ENCODE assay signal across 21 cellular contexts in the genomic region with DNA sequence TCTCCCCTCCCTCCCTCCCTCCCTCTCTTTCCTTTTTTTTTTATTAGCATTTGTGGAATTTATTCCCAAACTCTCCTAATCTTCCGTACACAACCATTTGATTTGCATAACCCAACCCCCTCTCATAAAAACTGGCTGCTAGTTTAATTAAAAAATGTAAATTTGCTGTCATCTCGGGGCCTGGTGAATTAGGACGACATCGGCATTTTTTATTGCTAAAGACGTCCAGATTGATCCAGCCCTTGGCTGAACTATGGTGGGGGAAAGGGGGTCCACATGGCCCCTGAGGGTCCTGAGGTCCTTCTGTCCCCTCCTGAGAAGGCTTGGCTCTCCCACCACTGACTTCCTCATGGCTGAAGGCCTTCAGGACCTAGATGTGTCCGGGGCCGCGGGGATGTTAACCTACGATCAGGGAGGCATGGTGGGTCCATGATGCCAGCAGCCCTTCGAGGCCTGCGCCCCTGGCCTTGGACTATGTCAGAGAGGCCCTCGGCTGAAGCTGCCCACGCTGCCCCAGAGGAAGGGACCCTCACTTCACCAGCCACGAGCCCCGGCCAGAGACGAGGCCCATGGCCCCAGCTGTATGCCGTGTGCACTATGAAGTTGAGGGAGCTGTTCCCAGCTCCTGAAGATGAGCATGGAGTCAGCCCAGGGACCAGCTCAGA.
DNase-seq lines count a peak whose midpoint lies in the region; ATAC-seq and TF ChIP-seq lines count a peak whose summit lies in the region.
"Had no signal": no experiment of that assay in that cellular context is flagged by ENCODE, and none has a peak within 500 bp of the region (broad histone marks: within the 10 kb centered on the region; RNA-seq: fewer than 3 reads in every experiment).

No MANE protein-coding gene starts in this region.

- H3K4me1 ChIP-seq in cardiac muscle cell (ENCODE audit: low read depth) (peaks cover 51% of the 10 kb centered on the region), esophagus muscularis mucosa (peaks cover 79 to 88% (median 84%) of the 10 kb centered on the region in 4 donors), psoas muscle (peaks cover 80% of the 10 kb centered on the region), upper lobe of right lung (peaks cover 53% of the 10 kb centered on the region)

- no peak for TF ChIP-seq POLR2A in esophagus muscularis mucosa (IDR thresholded peaks at IDR 0.05; ENCODE audit: low read depth)

- no peak for DNase-seq in cardiac muscle cell (ENCODE audit: low read depth in 1 of 2, low spot score in 1 of 2)
- DNase-seq in left cardiac atrium: no peak
- no peak for DNase-seq in esophagus muscularis mucosa (ENCODE audit: extremely low spot score)
- no peak for DNase-seq in psoas muscle
- no peak for DNase-seq in upper lobe of right lung
- DNase-seq in superior temporal gyrus (ENCODE audit: extremely low spot score): no peak
- DNase-seq in NCI-H2081 treated with DMSO at 0.1 percent for 48 hours (lab: John Stamatoyannopoulos, UW): no peak
- DNase-seq: activated effector memory CD4-positive, alpha-beta T cell treated with anti-CD3 and anti-CD28 coated beads, Interleukin-2, amount 50 U/mL, for 16 hours; KG1; mucosa of descending colon; NCI-H146; NCI-H510A treated with DMSO at 0.1 percent for 48 hours; posterior cingulate gyrus; stimulated activated naive CD4-positive, alpha-beta T cell; T-cell; thyroid gland had no signal

- no peak for TF ChIP-seq CTCF in cardiac muscle cell (IDR thresholded peaks at IDR 0.05; ENCODE audit: low read depth, low read length)
- no peak for TF ChIP-seq CTCF in esophagus muscularis mucosa (IDR thresholded peaks at IDR 0.05)
- no peak for TF ChIP-seq CTCF in psoas muscle (IDR thresholded peaks at IDR 0.05)
- no peak for TF ChIP-seq CTCF in upper lobe of right lung (IDR thresholded peaks at IDR 0.05)

- H3K4me3 ChIP-seq in cardiac muscle cell: no peak overlapping the region
- H3K4me3 ChIP-seq in esophagus muscularis mucosa: no peak overlapping the region
- H3K4me3 ChIP-seq in psoas muscle: no peak overlapping the region
- H3K4me3 ChIP-seq in upper lobe of right lung: no peak overlapping the region
- H3K4me3 ChIP-seq: GM23338, mucosa of descending colon, thyroid gland had no signal

- ATAC-seq in left cardiac atrium: no peak
- ATAC-seq in psoas muscle: no peak
- no peak for ATAC-seq in upper lobe of right lung
- no peak for ATAC-seq in HG03342 (IDR thresholded peaks at IDR 0.05; ENCODE audit: unreplicated experiment)
- ATAC-seq: activated CD4-positive, CD25-positive, alpha-beta regulatory T cell treated with anti-CD3 and anti-CD28 coated beads, Interleukin-2, amount 50 U/mL, for 24 hours; GM23338; left lobe of liver; T-cell had no signal

- H3K36me3 ChIP-seq in cardiac muscle cell (no peaks in the 10 kb centered on the region), esophagus muscularis mucosa (no peaks in the 10 kb centered on the region), psoas muscle (ENCODE audit: insufficient read depth in 1 of 2, low read depth in 1 of 2) (no peaks in the 10 kb centered on the region), upper lobe of right lung (no peaks in the 10 kb centered on the region)
- H3K36me3 ChIP-seq: thyroid gland had no signal

- 90% methylated on average over 13 of the region's 17 CpGs for WGBS in esophagus muscularis mucosa
- 91 to 96% (median 93%) methylated on average over 17 of the region's 17 CpGs for WGBS in psoas muscle, 3 donors

- no peak for TF ChIP-seq EP300 in esophagus muscularis mucosa (IDR thresholded peaks at IDR 0.05)

- intact Hi-C loops in left cardiac atrium (cut with DNase I): loop anchor here (5.0 to 10.0 kb wide), 3 partner anchors 54 to 104 kb away; a partner anchor contains a TSS
- intact Hi-C loops in esophagus muscularis mucosa (cut with DNase I): no loop called here
- intact Hi-C loops in psoas muscle (cut with DNase I): no loop called here
- intact Hi-C loops in upper lobe of right lung (cut with DNase I): no loop called here

- H3K27me3 ChIP-seq in cardiac muscle cell: no peaks in the 10 kb centered on the region
- H3K27me3 ChIP-seq in esophagus muscularis mucosa: no peaks in the 10 kb centered on the region
- no peaks in the 10 kb centered on the region for H3K27me3 ChIP-seq in psoas muscle (ENCODE audit: insufficient read depth in 3 of 3, low read length in 2 of 3)
- H3K27me3 ChIP-seq in upper lobe of right lung: no peaks in the 10 kb centered on the region
- H3K27me3 ChIP-seq: thyroid gland had no signal

- H3K9me3 ChIP-seq in cardiac muscle cell (ENCODE audit: low read depth) (no peaks in the 10 kb centered on the region), esophagus muscularis mucosa (no peaks in the 10 kb centered on the region), psoas muscle (no peaks in the 10 kb centered on the region), upper lobe of right lung (no peaks in the 10 kb centered on the region)
- H3K9me3 ChIP-seq: mucosa of descending colon, thyroid gland had no signal

- peak overlapping the region; percentile 68 for H3K27ac ChIP-seq in cardiac muscle cell
- H3K27ac ChIP-seq in esophagus muscularis mucosa (replicated peaks in 1 of 4): peak overlapping the region; percentile 93 to 97 (median 94)
- H3K27ac ChIP-seq in psoas muscle: peak overlapping the region; percentile 41
- H3K27ac ChIP-seq in upper lobe of right lung: peak overlapping the region; percentile 55
- H3K27ac ChIP-seq: epithelial cell of prostate had no signal

Comparison
In these comparisons a context has a peak if more than half of its experiments do, and no peak if none do; other contexts are left out.
1. H3K27ac ChIP-seq: peak in every context shown above with its lines; median percentile 94 in esophagus muscularis mucosa; 68 in cardiac muscle cell; 55 in upper lobe of right lung; 41 in psoas muscle.
2. intact Hi-C loops: an anchor here in left cardiac atrium (5.0 to 10.0 kb wide); none called in esophagus muscularis mucosa, psoas muscle and upper lobe of right lung.